Comparison of ENCODE assay signal across 8 cellular contexts in genomic region chr12:57726151-57726883, GRCh38. TPM values are rescaled to one million over a fixed set of nuclear protein-coding genes. Genes with fewer than 3 reads are reported as not detected.
A peak's percentile ranks its signal among the peaks of the same experiment; 100 is the strongest.
DNase-seq lines count a peak whose midpoint lies in the region; ATAC-seq and TF ChIP-seq lines count a peak whose summit lies in the region.

No MANE protein-coding gene starts in this region.

- no peak overlapping the region for H2AFZ ChIP-seq in DND-41 (ENCODE audit: low read depth, low read length)

- no peaks in the 10 kb centered on the region; the same call in none of the 2 replicates for H4K20me1 ChIP-seq in DND-41 (ENCODE audit: insufficient read depth, low read length)

- H3K4me1 ChIP-seq in DND-41 (ENCODE audit: insufficient read depth, low read length) = no peaks in the 10 kb centered on the region

- CTCF ChIA-PET in RWPE1 (lab: Yijun Ruan, JAX) = interaction anchor here (0.5 to 3.0 kb wide), 18 partner anchors 10 to 1734 kb away, joined by 3 to 31 read pairs (median 3); partner anchors contain the start of genes CDK4, OS9 and TSPAN31

- no peaks in the 10 kb centered on the region for H3K79me2 ChIP-seq in DND-41 (ENCODE audit: insufficient read depth, low read length)

- no peaks in the 10 kb centered on the region for H3K27me3 ChIP-seq in DND-41 (ENCODE audit: insufficient read depth, low read length, poor library complexity)

- TF ChIP-seq RAD21 in Ishikawa (IDR thresholded peaks at IDR 0.05; ENCODE audit: low read depth) = peak; percentile 66

- TF ChIP-seq CTCF in DND-41 (IDR thresholded peaks at IDR 0.05; ENCODE audit: borderline replicate concordance, extremely low read depth, low read length, poor library complexity, severe bottlenecking) (peak; percentile 41), RWPE1 (conservative IDR thresholded peaks at IDR 0.05; ENCODE audit: low read depth) (peak; percentile 89)

- H3K9me3 ChIP-seq in DND-41 (ENCODE audit: insufficient read depth, low read length, severe bottlenecking) = no peaks in the 10 kb centered on the region

- H3K27me3 Mint-ChIP-seq in stimulated activated naive CD8-positive, alpha-beta T cell treated with anti-CD3 and anti-CD28 coated beads, Interleukin-15, amount 100 ng/mL, for 72 hours = no peaks in the 10 kb centered on the region

- H3K36me3 ChIP-seq in DND-41 (ENCODE audit: insufficient read depth, low read length) = peaks cover 50% of the 10 kb centered on the region

- no peak overlapping the region for H3K27ac ChIP-seq in DND-41 (ENCODE audit: low read length)
- H3K27ac ChIP-seq in RWPE1 = peak overlapping the region; percentile 90

- H3K27ac Mint-ChIP-seq in stimulated activated naive CD8-positive, alpha-beta T cell treated with anti-CD3 and anti-CD28 coated beads, Interleukin-15, amount 100 ng/mL, for 72 hours = peak overlapping the region in 1 of 2 donors; percentile 75

- no peak overlapping the region for H3K4me2 ChIP-seq in DND-41 (ENCODE audit: insufficient read depth, low read length)

- ATAC-seq in DND-41 (ENCODE audit: insufficient read depth, low read depth) = no peak
- ATAC-seq in stimulated activated naive CD8-positive, alpha-beta T cell treated with anti-CD3 and anti-CD28 coated beads, Interleukin-15, amount 100 ng/mL, for 72 hours = peak; percentile 52
- ATAC-seq in HG03039 (IDR thresholded peaks at IDR 0.05; ENCODE audit: unreplicated experiment) = no peak

- TF ChIP-seq EP300 in Ishikawa (IDR thresholded peaks at IDR 0.05; ENCODE audit: borderline replicate concordance) = no peak; the same call in 1 of the 2 replicates

- peak overlapping the region in 1 of 2 donors; percentile 34 for H3K4me3 Mint-ChIP-seq in stimulated activated naive CD8-positive, alpha-beta T cell treated with anti-CD3 and anti-CD28 coated beads, Interleukin-15, amount 100 ng/mL, for 72 hours

- DNase-seq in DND-41 = no peak
- peak; percentile 89 for DNase-seq in RWPE1 (ENCODE audit: low spot score)
- peak; percentile 86 for DNase-seq in dermis blood vessel endothelial cell
- peak; percentile 88 for DNase-seq in left kidney (ENCODE audit: low read depth, low spot score)
- DNase-seq in stimulated activated naive CD8-positive, alpha-beta T cell treated with anti-CD3 and anti-CD28 coated beads, Interleukin-15, amount 100 ng/mL, for 72 hours = no peak
- DNase-seq in MV-4-11 (lab: John Stamatoyannopoulos, UW) = no peak

- no peak overlapping the region for H3K4me3 ChIP-seq in DND-41 (ENCODE audit: low read depth in 1 of 2, low read length in 2 of 2)

- H3K9me3 Mint-ChIP-seq in stimulated activated naive CD8-positive, alpha-beta T cell treated with anti-CD3 and anti-CD28 coated beads, Interleukin-15, amount 100 ng/mL, for 72 hours = no peaks in the 10 kb centered on the region

- peaks cover 12% of the 10 kb centered on the region for H3K4me1 Mint-ChIP-seq in stimulated activated naive CD8-positive, alpha-beta T cell treated with anti-CD3 and anti-CD28 coated beads, Interleukin-15, amount 100 ng/mL, for 72 hours

- POLR2A ChIA-PET in RWPE1 (lab: Yijun Ruan, JAX; ENCODE audit: low non-redundant PET) = interaction anchor here (0.5 kb wide), 1 partner anchor 9 kb away, joined by 4 read pairs; no protein-coding TSS in a partner anchor

- H3K9ac ChIP-seq in DND-41 (ENCODE audit: low read depth, low read length) = no peak overlapping the region

TF ChIP-seq in Ishikawa, 13 proteins besides CTCF, POLR2A, EP300 and RAD21:
- TF ChIP-seq CREB1 (IDR thresholded peaks at IDR 0.05; ENCODE audit: low read depth) (no peak), CEBPB (IDR thresholded peaks at IDR 0.05) (no peak), TAF1 (IDR thresholded peaks at IDR 0.05; ENCODE audit: low read depth) (no peak; the same call in 1 of the 2 replicates), EGR1 (IDR thresholded peaks at IDR 0.05) (peak; percentile 48; the same call in 1 of the 2 replicates), ZBTB7A (IDR thresholded peaks at IDR 0.05; ENCODE audit: low read depth) (peak; percentile 83; the same call in 1 of the 2 replicates), NFIC (IDR thresholded peaks at IDR 0.05) (no peak), FOXM1 (IDR thresholded peaks at IDR 0.05; ENCODE audit: borderline replicate concordance, low read depth) (no peak), TEAD4 (IDR thresholded peaks at IDR 0.05) (no peak), YY1 (IDR thresholded peaks at IDR 0.05; ENCODE audit: low read depth) (0 out of 2 replicates have a peak, but pooled peaks have one; percentile 29), TCF12 (IDR thresholded peaks at IDR 0.05; ENCODE audit: low read depth) (peak; percentile 12; the same call in 1 of the 2 replicates)
- TF ChIP-seq, protein P1, sequence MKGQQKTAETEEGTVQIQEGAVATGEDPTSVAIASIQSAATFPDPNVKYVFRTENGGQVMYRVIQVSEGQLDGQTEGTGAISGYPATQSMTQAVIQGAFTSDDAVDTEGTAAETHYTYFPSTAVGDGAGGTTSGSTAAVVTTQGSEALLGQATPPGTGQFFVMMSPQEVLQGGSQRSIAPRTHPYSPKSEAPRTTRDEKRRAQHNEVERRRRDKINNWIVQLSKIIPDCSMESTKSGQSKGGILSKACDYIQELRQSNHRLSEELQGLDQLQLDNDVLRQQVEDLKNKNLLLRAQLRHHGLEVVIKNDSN (IDR thresholded peaks at IDR 0.05) = peak; percentile 76
- TF ChIP-seq, protein P2, sequence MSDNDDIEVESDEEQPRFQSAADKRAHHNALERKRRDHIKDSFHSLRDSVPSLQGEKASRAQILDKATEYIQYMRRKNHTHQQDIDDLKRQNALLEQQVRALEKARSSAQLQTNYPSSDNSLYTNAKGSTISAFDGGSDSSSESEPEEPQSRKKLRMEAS (IDR thresholded peaks at IDR 0.05) = peak; percentile 22

RNA-seq across cellular contexts. Expression of gene AGAP2, which starts 12.2 kb away (rescaled TPM):
- under 0.01 and 0.19 TPM in 2 replicates for total RNA-seq in dermis blood vessel endothelial cell

RNA-seq across cellular contexts. Expression of gene TSPAN31, which starts 18.5 kb away (rescaled TPM):
- total RNA-seq in dermis blood vessel endothelial cell = 29.7 and 72.0 TPM in 2 replicates

RNA-seq across cellular contexts. Expression of gene CDK4, which starts 25.8 kb away (rescaled TPM):
- total RNA-seq in dermis blood vessel endothelial cell = 147 and 154 TPM in 2 replicates

RNA-seq across cellular contexts. Expression of gene MARCHF9, which starts 28.6 kb away (rescaled TPM):
- 3.4 and 4.1 TPM in 2 replicates for total RNA-seq in dermis blood vessel endothelial cell

RNA-seq across cellular contexts. Expression of gene OS9, which starts 32.4 kb away (rescaled TPM):
- total RNA-seq in dermis blood vessel endothelial cell = 284 and 481 TPM in 2 replicates

Comparison
In these comparisons a context has a peak if more than half of its experiments do, and no peak if none do; other contexts are left out.
1. DNase-seq: peak in RWPE1 (single experiment), dermis blood vessel endothelial cell (single experiment) and left kidney (single experiment); none in DND-41 (single experiment), stimulated activated naive CD8-positive, alpha-beta T cell treated with anti-CD3 and anti-CD28 coated beads, Interleukin-15, amount 100 ng/mL, for 72 hours (0 of 2) and MV-4-11 (single experiment).